In the genomic region with DNA sequence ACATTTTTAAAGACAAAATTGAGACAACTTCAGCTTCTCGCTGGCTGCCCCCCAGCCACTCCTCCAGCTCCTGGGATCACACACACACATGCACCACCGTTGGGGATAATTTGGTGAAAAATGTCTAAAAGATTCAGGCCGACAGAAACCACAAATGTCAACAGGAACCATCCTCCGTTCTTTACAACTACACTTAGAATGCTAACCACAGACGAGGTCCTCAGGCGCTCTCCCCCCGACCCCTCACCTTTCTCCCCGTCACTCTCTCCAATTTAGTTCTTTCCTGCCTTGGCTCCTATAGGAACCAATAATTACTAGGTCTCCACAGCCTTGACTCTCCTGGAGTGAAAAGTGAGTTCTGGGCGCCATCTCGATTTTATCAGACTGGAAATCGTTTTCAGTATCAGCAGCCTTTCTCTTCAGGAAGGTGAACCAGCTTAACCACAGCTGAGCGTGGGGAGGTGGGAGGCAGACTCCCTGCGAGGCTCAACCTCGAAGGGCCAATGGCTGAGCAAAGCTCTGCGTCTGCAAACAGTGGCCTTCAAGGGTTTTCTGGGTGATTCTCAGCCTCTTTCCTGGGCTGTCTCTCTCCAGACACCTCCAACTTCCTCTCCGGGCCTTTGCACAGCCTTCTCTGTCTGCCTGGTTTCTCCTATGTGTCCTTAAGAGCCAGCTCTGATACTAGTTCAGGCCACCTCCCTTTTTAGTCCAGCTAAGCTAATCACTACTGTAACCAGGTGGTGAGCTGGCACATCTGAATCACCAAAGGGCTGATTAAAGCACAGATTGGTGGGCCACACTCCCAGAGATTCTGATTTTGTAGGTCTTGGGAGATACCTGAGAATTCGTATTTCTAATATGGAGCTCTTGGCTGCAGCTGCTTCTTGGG, we compare ENCODE assay signal across 15 cellular contexts.
DNase-seq lines count a peak whose midpoint lies in the region; ATAC-seq and TF ChIP-seq lines count a peak whose summit lies in the region.
"Had no signal": no experiment of that assay in that cellular context is flagged by ENCODE, and none has a peak within 500 bp of the region (broad histone marks: within the 10 kb centered on the region; RNA-seq: fewer than 3 reads in every experiment).

No MANE protein-coding gene starts in this region.

- H3K4me1 ChIP-seq in hepatocyte (ENCODE audit: insufficient read depth) = peaks cover 54% of the 10 kb centered on the region

- 79% methylated on average over 17 of the region's 17 CpGs for WGBS in hepatocyte (ENCODE audit: low lambda C conversion rate, missing lambda C conversion rate)

- ATAC-seq in activated T-cell treated with anti-CD3 and anti-CD28 coated beads, Interleukin-2, amount 50 U/mL, for 4 hours = peak; percentile 25 to 46

- no peaks in the 10 kb centered on the region for H3K36me3 Mint-ChIP-seq in activated T-cell treated with anti-CD3 and anti-CD28 coated beads, Interleukin-2, amount 50 U/mL, for 4 hours (ENCODE audit: insufficient read depth)

- H4K20me1 ChIP-seq in hepatocyte (ENCODE audit: insufficient read depth, poor library complexity, severe bottlenecking) = no peaks in the 10 kb centered on the region

- H3K27me3 Mint-ChIP-seq in activated T-cell treated with anti-CD3 and anti-CD28 coated beads, Interleukin-2, amount 50 U/mL, for 4 hours (ENCODE audit: low read depth) = no peaks in the 10 kb centered on the region

- H3K79me2 ChIP-seq in hepatocyte = no peaks in the 10 kb centered on the region

- peak overlapping the region; percentile 88 for H3K27ac ChIP-seq in hepatocyte
- H3K27ac ChIP-seq: KMS-11, SK-N-MC had no signal

- peak in 4 of 6 experiments; percentile 7 to 42 (median 28) for DNase-seq in stimulated activated naive CD4-positive, alpha-beta T cell (lab: John Stamatoyannopoulos, UW)
- DNase-seq in stimulated activated naive CD4-positive, alpha-beta T cell treated with Interleukin-2 at 50 U/mL for 16 hours (lab: John Stamatoyannopoulos, UW) = no peak
- no peak for DNase-seq in activated T-cell treated with anti-CD3 and anti-CD28 coated beads, Interleukin-2, amount 50 U/mL, for 4 hours
- DNase-seq in hepatocyte (ENCODE audit: low spot score) = no peak
- DNase-seq in DMS 273 (lab: John Stamatoyannopoulos, UW; ENCODE audit: unreplicated experiment) = no peak
- no peak for DNase-seq in HK-2 (ENCODE audit: unreplicated experiment)
- DNase-seq in NK-92 treated with Interleukin-12 subunit alpha and Interleukin-12 subunit beta, amount 100 ng/mL, for 24 hours (lab: John Stamatoyannopoulos, UW) = no peak
- DNase-seq in DMS 273 treated with DMSO at 0.1 percent for 48 hours (lab: John Stamatoyannopoulos, UW) = no peak
- DNase-seq: head of caudate nucleus, left ventricle myocardium superior, NCI-H2029 treated with DMSO at 0.1 percent for 48 hours, occipital lobe had no signal

- H3K4me3 Mint-ChIP-seq in activated T-cell treated with anti-CD3 and anti-CD28 coated beads, Interleukin-2, amount 50 U/mL, for 4 hours = peak overlapping the region; percentile 79

- H3K4me3 ChIP-seq in hepatocyte = no peak overlapping the region
- H3K4me3 ChIP-seq: SK-N-MC, skin epidermis had no signal

- no peak overlapping the region for H2AFZ ChIP-seq in hepatocyte

- H3K36me3 ChIP-seq in hepatocyte (replicated peaks; ENCODE audit: insufficient read depth, low read depth) = no peaks in the 10 kb centered on the region

- H3K9me3 ChIP-seq in hepatocyte (ENCODE audit: low read depth) = no peaks in the 10 kb centered on the region

- no peaks in the 10 kb centered on the region for H3K9me3 Mint-ChIP-seq in activated T-cell treated with anti-CD3 and anti-CD28 coated beads, Interleukin-2, amount 50 U/mL, for 4 hours

- no peak for TF ChIP-seq CTCF in hepatocyte (IDR thresholded peaks at IDR 0.05; ENCODE audit: poor library complexity)

- H3K27me3 ChIP-seq in hepatocyte = no peaks in the 10 kb centered on the region

- peaks cover 44% of the 10 kb centered on the region for H3K4me1 Mint-ChIP-seq in activated T-cell treated with anti-CD3 and anti-CD28 coated beads, Interleukin-2, amount 50 U/mL, for 4 hours (ENCODE audit: low read depth)

- no peaks in the 10 kb centered on the region for H3K9me2 ChIP-seq in hepatocyte (replicated peaks; ENCODE audit: insufficient read depth)

- no peak overlapping the region for H3K4me2 ChIP-seq in hepatocyte
- H3K4me2 ChIP-seq: KMS-11 had no signal

Comparison
In these comparisons a context has a peak if more than half of its experiments do, and no peak if none do; other contexts are left out.
1. DNase-seq: peak in stimulated activated naive CD4-positive, alpha-beta T cell (4 of 6); none in stimulated activated naive CD4-positive, alpha-beta T cell treated with Interleukin-2 at 50 U/mL for 16 hours (single experiment), activated T-cell treated with anti-CD3 and anti-CD28 coated beads, Interleukin-2, amount 50 U/mL, for 4 hours (single experiment), hepatocyte (single experiment), DMS 273 (single experiment), HK-2 (single experiment), NK-92 treated with Interleukin-12 subunit alpha and Interleukin-12 subunit beta, amount 100 ng/mL, for 24 hours (single experiment) and DMS 273 treated with DMSO at 0.1 percent for 48 hours (single experiment).